ENCODE assay signal across 19 cellular contexts in the genomic region with DNA sequence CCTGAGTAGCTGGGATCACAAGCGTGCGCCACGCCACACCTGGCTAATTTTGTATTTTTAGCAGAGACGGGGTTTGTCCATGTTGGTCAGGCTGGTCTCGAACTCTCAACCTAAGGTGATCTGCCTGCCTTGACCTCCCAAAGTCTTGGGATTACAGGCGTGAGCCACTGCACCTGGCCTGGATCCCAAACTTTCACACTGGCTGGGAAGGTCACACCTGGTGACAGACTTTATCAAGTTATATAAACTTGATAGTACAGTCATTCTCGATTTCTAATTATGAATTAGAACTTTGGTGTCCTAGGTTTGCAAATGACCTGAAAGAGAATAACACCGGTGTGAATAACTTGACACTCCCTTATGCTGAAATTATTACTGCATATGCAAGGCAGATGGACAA. TPM values are rescaled to one million over a fixed set of nuclear protein-coding genes. Genes with fewer than 3 reads are reported as not detected.
A peak's percentile ranks its signal among the peaks of the same experiment; 100 is the strongest.
DNase-seq lines count a peak whose midpoint lies in the region; ATAC-seq and TF ChIP-seq lines count a peak whose summit lies in the region.
"Had no signal": no experiment of that assay in that cellular context is flagged by ENCODE, and none has a peak within 500 bp of the region (broad histone marks: within the 10 kb centered on the region; RNA-seq: fewer than 3 reads in every experiment).

No MANE protein-coding gene starts in this region.

- peak in 1 of 3 donors; percentile 51 for DNase-seq in Peyer's patch
- DNase-seq in mucosa of descending colon = peak in 1 of 3 donors; percentile 36
- no peak for DNase-seq in spleen
- DNase-seq in NK-92 treated with Interleukin-12 subunit alpha and Interleukin-12 subunit beta, amount 100 ng/mL, for 24 hours (lab: John Stamatoyannopoulos, UW) = no peak
- no peak for DNase-seq in activated CD8-positive, alpha-beta memory T cell treated with anti-CD3 and anti-CD28 coated beads, Interleukin-2, amount 10 ng/mL, durations not matched to agents 7 days and 5 days
- DNase-seq: CD8-positive, alpha-beta T cell; COR-L47; DND-41; GDM1; HCEC 1CT; HFFc6 had no signal

- CTCF ChIA-PET in activated CD8-positive, alpha-beta memory T cell treated with anti-CD3 and anti-CD28 coated beads, Interleukin-2, amount 10 ng/mL, durations not matched to agents 7 days and 5 days (lab: Charles Lee) = no interaction called here

- H3K4me3 ChIP-seq in Peyer's patch (no peak overlapping the region), duodenal mucosa (ENCODE audit: low read depth in 1 of 2, low read length in 2 of 2) (peak overlapping the region in 1 of 2 donors; percentile 16), mucosa of descending colon (no peak overlapping the region), spleen (no peak overlapping the region)

- TF ChIP-seq POLR2A in Peyer's patch (IDR thresholded peaks at IDR 0.05) (no peak), spleen (IDR thresholded peaks at IDR 0.05) (no peak)

- H3K4me1 ChIP-seq in Peyer's patch = peaks cover 0 to 22% (median 5%) of the 10 kb centered on the region in 4 donors
- H3K4me1 ChIP-seq in duodenal mucosa (ENCODE audit: control insufficient read depth in 1 of 2, insufficient read depth in 2 of 2, low read length in 2 of 2) = peaks cover 35 to 59% of the 10 kb centered on the region in 2 donors
- peaks cover 19% of the 10 kb centered on the region for H3K4me1 ChIP-seq in mucosa of descending colon (ENCODE audit: low read depth)
- H3K4me1 ChIP-seq in spleen = peaks cover 0 to 71% (median 16%) of the 10 kb centered on the region in 6 donors

- peaks cover 17% of the 10 kb centered on the region for H3K27me3 Mint-ChIP-seq in activated CD8-positive, alpha-beta memory T cell treated with anti-CD3 and anti-CD28 coated beads, Interleukin-2, amount 10 ng/mL, durations not matched to agents 7 days and 5 days
- H3K27me3 Mint-ChIP-seq: IgD-negative memory B cell had no signal

- H3K9me3 ChIP-seq in Peyer's patch = no peaks in the 10 kb centered on the region
- no peaks in the 10 kb centered on the region for H3K9me3 ChIP-seq in duodenal mucosa (ENCODE audit: control insufficient read depth in 1 of 2, low read length in 2 of 2)
- H3K9me3 ChIP-seq in mucosa of descending colon = no peaks in the 10 kb centered on the region
- peaks cover 0 to 4% (median 0%) of the 10 kb centered on the region in 8 donors for H3K9me3 ChIP-seq in spleen

- H3K9ac ChIP-seq in duodenal mucosa (ENCODE audit: low read depth in 1 of 2, low read length in 2 of 2) = no peak overlapping the region

- H3K4me1 Mint-ChIP-seq in activated CD8-positive, alpha-beta memory T cell treated with anti-CD3 and anti-CD28 coated beads, Interleukin-2, amount 10 ng/mL, durations not matched to agents 7 days and 5 days = peaks cover 6% of the 10 kb centered on the region

- peak; percentile 14 for ATAC-seq in mucosa of descending colon
- ATAC-seq in HG03342 (IDR thresholded peaks at IDR 0.05; ENCODE audit: unreplicated experiment) = no peak
- no peak for ATAC-seq in activated CD8-positive, alpha-beta memory T cell treated with anti-CD3 and anti-CD28 coated beads, Interleukin-2, amount 10 ng/mL, durations not matched to agents 7 days and 5 days
- ATAC-seq in HG03354 (IDR thresholded peaks at IDR 0.05; ENCODE audit: poor library complexity, severe bottlenecking, unreplicated experiment) = no peak
- ATAC-seq: CD8-positive, alpha-beta T cell had no signal

- no peak overlapping the region for H3K27ac Mint-ChIP-seq in activated CD8-positive, alpha-beta memory T cell treated with anti-CD3 and anti-CD28 coated beads, Interleukin-2, amount 10 ng/mL, durations not matched to agents 7 days and 5 days
- H3K27ac Mint-ChIP-seq: B cell; CD8-positive, alpha-beta T cell; HFFc6; IgD-negative memory B cell had no signal

- WGBS in spleen, 5 donors = 87 to 95% (median 92%) methylated on average over 8 of the region's 8 CpGs

- TF ChIP-seq CTCF in Peyer's patch (IDR thresholded peaks at IDR 0.05) = no peak
- no peak for TF ChIP-seq CTCF in mucosa of descending colon (IDR thresholded peaks at IDR 0.05)
- TF ChIP-seq CTCF in spleen (IDR thresholded peaks at IDR 0.05 in 8 of 11, conservative IDR thresholded peaks at IDR 0.05 in 3 of 11) = no peak

- H3K36me3 Mint-ChIP-seq in activated CD8-positive, alpha-beta memory T cell treated with anti-CD3 and anti-CD28 coated beads, Interleukin-2, amount 10 ng/mL, durations not matched to agents 7 days and 5 days = no peaks in the 10 kb centered on the region
- H3K36me3 Mint-ChIP-seq: CD8-positive, alpha-beta T cell; IgD-negative memory B cell had no signal

- intact Hi-C loops in mucosa of descending colon (cut with DNase I, micrococcal nuclease) (no loop called here), spleen (cut with DNase I; ENCODE audit: low total_unique reads) (no loop called here)

- no peaks in the 10 kb centered on the region for H3K27me3 ChIP-seq in Peyer's patch
- no peaks in the 10 kb centered on the region for H3K27me3 ChIP-seq in duodenal mucosa (ENCODE audit: control insufficient read depth in 1 of 2, insufficient read depth in 2 of 2, low read length in 2 of 2)
- peaks cover 0 to 17% (median 0%) of the 10 kb centered on the region in 7 donors for H3K27me3 ChIP-seq in spleen (replicated peaks in 1 of 7)

- H3K4me3 Mint-ChIP-seq in activated CD8-positive, alpha-beta memory T cell treated with anti-CD3 and anti-CD28 coated beads, Interleukin-2, amount 10 ng/mL, durations not matched to agents 7 days and 5 days = no peak overlapping the region
- H3K4me3 Mint-ChIP-seq: B cell; CD8-positive, alpha-beta T cell; HFFc6; IgD-negative memory B cell had no signal

- H3K36me3 ChIP-seq in Peyer's patch (no peaks in the 10 kb centered on the region), duodenal mucosa (ENCODE audit: control insufficient read depth in 1 of 2, insufficient read depth in 2 of 2, low read length in 2 of 2) (no peaks in the 10 kb centered on the region), mucosa of descending colon (ENCODE audit: low read depth) (no peaks in the 10 kb centered on the region), spleen (no peaks in the 10 kb centered on the region)

- H3K9me3 Mint-ChIP-seq in activated CD8-positive, alpha-beta memory T cell treated with anti-CD3 and anti-CD28 coated beads, Interleukin-2, amount 10 ng/mL, durations not matched to agents 7 days and 5 days (ENCODE audit: low read depth) = no peaks in the 10 kb centered on the region
- H3K9me3 Mint-ChIP-seq: CD8-positive, alpha-beta T cell; HFFc6 had no signal

- H3K27ac ChIP-seq in Peyer's patch = peak overlapping the region in 3 of 4 donors; percentile 66 to 87 (median 73)
- peak overlapping the region; percentile 41 for H3K27ac ChIP-seq in duodenal mucosa (ENCODE audit: low read depth, low read length)
- peak overlapping the region in 6 of 8 donors; percentile 31 to 91 (median 64) for H3K27ac ChIP-seq in spleen
- H3K27ac ChIP-seq: C4-2B had no signal

RNA-seq across cellular contexts. Expression of gene PLBD1, which starts 6.0 kb away (rescaled TPM):
- total RNA-seq in Peyer's patch (10 to 100 TPM in 3 of 4 donors, 1 to 10 TPM in 1; 9.9 to 33.6 (median 20.5) TPM), mucosa of descending colon (10 to 100 TPM; 22.6 to 82.4 (median 63.7) TPM), spleen (10 to 100 TPM; 26.8 to 83.2 (median 36.3) TPM)
- 1 to 10 TPM; 3.1 to 8.3 (median 5.5) TPM for polyA plus RNA-seq in spleen
- not detected for total RNA-seq in activated CD8-positive, alpha-beta memory T cell treated with anti-CD3 and anti-CD28 coated beads, Interleukin-2, amount 10 ng/mL, durations not matched to agents 7 days and 5 days
- total RNA-seq: CD8-positive, alpha-beta T cell; H4; HFFc6; HT1080 had no signal

Comparison
In these comparisons a context has a peak if more than half of its experiments do, and no peak if none do; other contexts are left out.
1. RNA of gene PLBD1, which starts 6.0 kb away (total RNA-seq): 22.6 to 82.4 TPM in mucosa of descending colon, 26.8 to 83.2 TPM in spleen and 9.9 to 33.6 TPM in Peyer's patch; not detected in activated CD8-positive, alpha-beta memory T cell treated with anti-CD3 and anti-CD28 coated beads, Interleukin-2, amount 10 ng/mL, durations not matched to agents 7 days and 5 days; every median in the first group is over 4 times any median in the second.
2. Peak in every context shown above with its lines, with median percentiles within 50 percentile points of each other: H3K27ac ChIP-seq.